8 cellular contexts compared by ENCODE assay signal in genomic region chr3:57079221-57079831, GRCh38. TPM values are rescaled to one million over a fixed set of nuclear protein-coding genes. Genes with fewer than 3 reads are reported as not detected.
DNase-seq lines count a peak whose midpoint lies in the region; ATAC-seq and TF ChIP-seq lines count a peak whose summit lies in the region.

No MANE protein-coding gene starts in this region.

- no peaks in the 10 kb centered on the region for H3K9me3 ChIP-seq in HUES6 (ENCODE audit: control insufficient read depth, insufficient read depth, low read depth, low read length)
- no peaks in the 10 kb centered on the region for H3K9me3 ChIP-seq in psoas muscle

- H3K36me3 ChIP-seq in HUES6 (ENCODE audit: control insufficient read depth, insufficient read depth, low read length) (no peaks in the 10 kb centered on the region), psoas muscle (ENCODE audit: insufficient read depth in 1 of 2, low read depth in 1 of 2) (no peaks in the 10 kb centered on the region)

- DNase-seq in Calu3 (peak; percentile 74), left ventricle myocardium superior (peak; percentile 65), psoas muscle (peak in 1 of 2 donors; percentile 46), SKM-1 (lab: John Stamatoyannopoulos, UW; ENCODE audit: unreplicated experiment) (no peak)
- no peak for DNase-seq in activated T-cell treated with anti-CD3 and anti-CD28 coated beads, Interleukin-2, amount 50 U/mL, for 24 hours

- H3K27me3 ChIP-seq in HUES6 (ENCODE audit: control insufficient read depth, insufficient read depth, low read length) (peaks cover 23% of the 10 kb centered on the region), psoas muscle (ENCODE audit: insufficient read depth in 3 of 3, low read length in 2 of 3) (peaks cover 0 to 17% (median 2%) of the 10 kb centered on the region in 3 donors)

- peak overlapping the region; percentile 93 for H3K4me3 ChIP-seq in HUES6 (ENCODE audit: low read depth, low read length)
- H3K4me3 ChIP-seq in psoas muscle: peak overlapping the region; percentile 87

- no peaks in the 10 kb centered on the region for H3K9me3 Mint-ChIP-seq in Calu3 (ENCODE audit: low read depth, unreplicated experiment)
- no peaks in the 10 kb centered on the region for H3K9me3 Mint-ChIP-seq in activated T-cell treated with anti-CD3 and anti-CD28 coated beads, Interleukin-2, amount 50 U/mL, for 24 hours

- WGBS in psoas muscle, 3 donors: 5 to 10% (median 6%) methylated on average over 45 to 59 of the region's 59 CpGs

- BruUV-seq in Calu3 (replicated peaks; lab: Mats Ljungman, UMichigan): TSS peak; percentile 82

- ATAC-seq in left ventricle myocardium superior (peak; percentile 86), psoas muscle (peak; percentile 56 to 78 (median 64)), GM21619 (IDR thresholded peaks at IDR 0.05; ENCODE audit: unreplicated experiment) (no peak), HG02642 (IDR thresholded peaks at IDR 0.05; ENCODE audit: poor library complexity, unreplicated experiment) (no peak)

- H3K27ac ChIP-seq in HUES6 (ENCODE audit: low read depth, low read length) (peak overlapping the region; percentile 57; the same call in 1 of the 2 replicates), psoas muscle (no peak overlapping the region)

- peaks cover 28% of the 10 kb centered on the region for H3K4me1 Mint-ChIP-seq in Calu3 (ENCODE audit: low read depth, unreplicated experiment)
- peaks cover 6% of the 10 kb centered on the region for H3K4me1 Mint-ChIP-seq in activated T-cell treated with anti-CD3 and anti-CD28 coated beads, Interleukin-2, amount 50 U/mL, for 24 hours (ENCODE audit: low read depth)

- H3K9ac ChIP-seq in HUES6 (ENCODE audit: low read length): peak overlapping the region; percentile 69

- intact Hi-C loops in Calu3 (cut with micrococcal nuclease; ENCODE audit: unreplicated experiment) (no loop called here), left ventricle myocardium superior (cut with micrococcal nuclease) (no loop called here), psoas muscle (cut with DNase I) (loop anchor here (2.0 to 10.0 kb wide), 2 partner anchors 83 to 85 kb away; no protein-coding TSS in a partner anchor)

- TF ChIP-seq CTCF in Calu3 (IDR thresholded peaks at IDR 0.05; ENCODE audit: unreplicated experiment): no peak
- no peak for TF ChIP-seq CTCF in psoas muscle (IDR thresholded peaks at IDR 0.05)

- CTCF ChIA-PET in Calu3 (lab: Charles Lee): interaction anchor here (0.8 to 1.6 kb wide), 3 partner anchors 9 to 87 kb away, joined by 3 to 4 read pairs (median 3); no protein-coding TSS in a partner anchor

- peaks cover 39% of the 10 kb centered on the region for H3K36me3 Mint-ChIP-seq in Calu3 (ENCODE audit: insufficient read depth, unreplicated experiment)
- H3K36me3 Mint-ChIP-seq in activated T-cell treated with anti-CD3 and anti-CD28 coated beads, Interleukin-2, amount 50 U/mL, for 24 hours (ENCODE audit: low read depth): no peaks in the 10 kb centered on the region

- H3K27me3 Mint-ChIP-seq in Calu3 (ENCODE audit: unreplicated experiment): no peaks in the 10 kb centered on the region
- H3K27me3 Mint-ChIP-seq in activated T-cell treated with anti-CD3 and anti-CD28 coated beads, Interleukin-2, amount 50 U/mL, for 24 hours: peaks cover 57% of the 10 kb centered on the region

- peak overlapping the region; percentile 82 for H3K4me3 Mint-ChIP-seq in Calu3 (ENCODE audit: low read depth, unreplicated experiment)
- H3K4me3 Mint-ChIP-seq in activated T-cell treated with anti-CD3 and anti-CD28 coated beads, Interleukin-2, amount 50 U/mL, for 24 hours: peak overlapping the region; percentile 61

- H3K27ac Mint-ChIP-seq in Calu3 (ENCODE audit: unreplicated experiment): no peak overlapping the region
- no peak overlapping the region for H3K27ac Mint-ChIP-seq in activated T-cell treated with anti-CD3 and anti-CD28 coated beads, Interleukin-2, amount 50 U/mL, for 24 hours

- H3K4me1 ChIP-seq in HUES6 (ENCODE audit: control insufficient read depth, insufficient read depth, low read length): peaks cover 13% of the 10 kb centered on the region
- H3K4me1 ChIP-seq in psoas muscle: no peaks in the 10 kb centered on the region

RNA-seq across cellular contexts. Expression of gene SPATA12, which starts 18.9 kb away (rescaled TPM):
- total RNA-seq in Calu3 (2022): 0.47 and 0.64 TPM in 2 replicates
- not detected for total RNA-seq in left ventricle myocardium superior
- not detected for total RNA-seq in psoas muscle
- polyA plus RNA-seq in psoas muscle: under 1 TPM in 1 of 3 donors, not detected in 2; 0.01 TPM

Comparison
In these comparisons a context has a peak if more than half of its experiments do, and no peak if none do; other contexts are left out.
1. DNase-seq: peak in Calu3 (single experiment) and left ventricle myocardium superior (single experiment); none in activated T-cell treated with anti-CD3 and anti-CD28 coated beads, Interleukin-2, amount 50 U/mL, for 24 hours (single experiment) and SKM-1 (single experiment).
2. ATAC-seq: peak in left ventricle myocardium superior (single experiment) and psoas muscle (4 of 4); none in GM21619 (single experiment) and HG02642 (single experiment).
3. intact Hi-C loops: an anchor here in psoas muscle (2.0 to 10.0 kb wide); none called in Calu3 and left ventricle myocardium superior.